In the genomic region with DNA sequence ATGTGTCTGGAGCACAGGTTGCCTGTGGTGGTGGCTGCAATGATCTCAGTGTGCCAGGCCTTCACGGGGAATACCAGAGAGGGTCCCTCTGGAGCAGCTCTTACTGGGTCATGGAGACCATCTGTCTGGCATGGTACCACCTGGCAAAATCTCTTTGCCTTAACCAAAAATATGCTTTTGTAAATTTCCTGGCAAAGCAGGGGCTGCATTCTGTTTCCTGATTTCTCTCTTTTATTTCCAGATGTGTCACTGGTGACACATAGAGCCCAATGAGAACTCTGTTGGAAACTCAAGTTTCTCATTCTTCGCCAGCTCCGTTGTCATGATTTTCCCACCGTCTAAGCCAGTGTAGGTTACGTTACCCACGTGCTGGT, we compare ENCODE assay signal across 15 cellular contexts.
A peak's percentile ranks its signal among the peaks of the same experiment; 100 is the strongest.
DNase-seq lines count a peak whose midpoint lies in the region; ATAC-seq and TF ChIP-seq lines count a peak whose summit lies in the region.
"Had no signal": no experiment of that assay in that cellular context is flagged by ENCODE, and none has a peak within 500 bp of the region (broad histone marks: within the 10 kb centered on the region; RNA-seq: fewer than 3 reads in every experiment).

No MANE protein-coding gene starts in this region.

- peak overlapping the region; percentile 24 for H3K9ac ChIP-seq in adipocyte (ENCODE audit: low read length)
- H3K9ac ChIP-seq: BLaER1 had no signal

- no peaks in the 10 kb centered on the region for H3K36me3 Mint-ChIP-seq in mesothelial cell of epicardium
- H3K36me3 Mint-ChIP-seq in activated CD4-positive, alpha-beta T cell treated with anti-CD3 and anti-CD28 coated beads, Interleukin-2, amount 10 ng/mL, durations not matched to agents 7 days and 5 days (ENCODE audit: low read depth): no peaks in the 10 kb centered on the region
- no peaks in the 10 kb centered on the region for H3K36me3 Mint-ChIP-seq in chondrocyte (ENCODE audit: low read depth)

- H3K27me3 ChIP-seq in adipocyte (replicated peaks; ENCODE audit: control insufficient read depth, insufficient read depth, low read length): no peaks in the 10 kb centered on the region
- H3K27me3 ChIP-seq: BLaER1, dorsolateral prefrontal cortex had no signal

- TF ChIP-seq CTCF in mesothelial cell of epicardium (IDR thresholded peaks at IDR 0.05; ENCODE audit: unreplicated experiment): no peak
- no peak for TF ChIP-seq CTCF in chondrocyte (IDR thresholded peaks at IDR 0.05)

- H3K9me3 Mint-ChIP-seq in mesothelial cell of epicardium (no peaks in the 10 kb centered on the region), chondrocyte (ENCODE audit: low read depth) (no peaks in the 10 kb centered on the region)
- H3K9me3 Mint-ChIP-seq in activated CD4-positive, alpha-beta T cell treated with anti-CD3 and anti-CD28 coated beads, Interleukin-2, amount 10 ng/mL, durations not matched to agents 7 days and 5 days: no peaks in the 10 kb centered on the region

- peak overlapping the region; percentile 9 for H3K27ac Mint-ChIP-seq in mesothelial cell of epicardium
- no peak overlapping the region for H3K27ac Mint-ChIP-seq in activated CD4-positive, alpha-beta T cell treated with anti-CD3 and anti-CD28 coated beads, Interleukin-2, amount 10 ng/mL, durations not matched to agents 7 days and 5 days
- no peak overlapping the region for H3K27ac Mint-ChIP-seq in chondrocyte (ENCODE audit: unreplicated experiment)

- DNase-seq in AG08395 (ENCODE audit: low spot score) (peak; percentile 80), adipocyte (ENCODE audit: low read depth) (no peak), mesothelial cell of epicardium (ENCODE audit: low spot score in 2 of 2, unreplicated experiment in 2 of 2) (no peak), KG1 (lab: John Stamatoyannopoulos, UW) (no peak), chondrocyte (ENCODE audit: low spot score) (no peak)
- DNase-seq in activated CD4-positive, alpha-beta T cell treated with anti-CD3 and anti-CD28 coated beads, Interleukin-2, amount 10 ng/mL, durations not matched to agents 7 days and 5 days: no peak
- DNase-seq: activated CD8-positive, alpha-beta memory T cell treated with anti-CD3 and anti-CD28 coated beads, Interleukin-2, amount 50 U/mL, for 48 hours; dorsolateral prefrontal cortex; GOT3; Karpas-422; stimulated activated CD4-positive, alpha-beta T cell treated with anti-CD3 and anti-CD28 coated beads, Interleukin-2, amount 100 ng/mL, for 24 hours; WERI-Rb-1 had no signal

- ATAC-seq in GM18511 (IDR thresholded peaks at IDR 0.05; ENCODE audit: unreplicated experiment) (peak; percentile 1), HG02678 (IDR thresholded peaks at IDR 0.05; ENCODE audit: unreplicated experiment) (no peak)

- H3K4me1 ChIP-seq in adipocyte (ENCODE audit: control insufficient read depth, insufficient read depth, low read length): peaks cover 32% of the 10 kb centered on the region
- H3K4me1 ChIP-seq: BLaER1 had no signal

- CTCF ChIA-PET in activated CD4-positive, alpha-beta T cell treated with anti-CD3 and anti-CD28 coated beads, Interleukin-2, amount 10 ng/mL, durations not matched to agents 7 days and 5 days (lab: Charles Lee): interaction anchor here (1.1 kb wide), 1 partner anchor 734 kb away, joined by 3 read pairs; the partner anchor contains the start of gene MYSM1

- peaks cover 58% of the 10 kb centered on the region for H3K4me1 Mint-ChIP-seq in mesothelial cell of epicardium
- peaks cover 2% of the 10 kb centered on the region for H3K4me1 Mint-ChIP-seq in activated CD4-positive, alpha-beta T cell treated with anti-CD3 and anti-CD28 coated beads, Interleukin-2, amount 10 ng/mL, durations not matched to agents 7 days and 5 days
- peaks cover 42% of the 10 kb centered on the region for H3K4me1 Mint-ChIP-seq in chondrocyte (ENCODE audit: low read depth)

- H3K4me3 Mint-ChIP-seq in mesothelial cell of epicardium (no peak overlapping the region), chondrocyte (ENCODE audit: unreplicated experiment) (no peak overlapping the region)
- no peak overlapping the region for H3K4me3 Mint-ChIP-seq in activated CD4-positive, alpha-beta T cell treated with anti-CD3 and anti-CD28 coated beads, Interleukin-2, amount 10 ng/mL, durations not matched to agents 7 days and 5 days

- H3K4me3 ChIP-seq in adipocyte (ENCODE audit: low read length): no peak overlapping the region
- H3K4me3 ChIP-seq: BLaER1, dorsolateral prefrontal cortex had no signal

- H3K27me3 Mint-ChIP-seq in mesothelial cell of epicardium (ENCODE audit: low read depth): no peaks in the 10 kb centered on the region
- H3K27me3 Mint-ChIP-seq in activated CD4-positive, alpha-beta T cell treated with anti-CD3 and anti-CD28 coated beads, Interleukin-2, amount 10 ng/mL, durations not matched to agents 7 days and 5 days: no peaks in the 10 kb centered on the region
- H3K27me3 Mint-ChIP-seq in chondrocyte (ENCODE audit: low read depth): no peaks in the 10 kb centered on the region

- no peaks in the 10 kb centered on the region for H3K9me3 ChIP-seq in adipocyte (ENCODE audit: control insufficient read depth, low read length)
- H3K9me3 ChIP-seq: BLaER1 had no signal

- POLR2A ChIA-PET in activated CD4-positive, alpha-beta T cell treated with anti-CD3 and anti-CD28 coated beads, Interleukin-2, amount 10 ng/mL, durations not matched to agents 7 days and 5 days (lab: Charles Lee): no interaction called here

- no peaks in the 10 kb centered on the region for H3K36me3 ChIP-seq in adipocyte (ENCODE audit: control insufficient read depth, insufficient read depth, low read length, severe bottlenecking)
- H3K36me3 ChIP-seq: BLaER1, WERI-Rb-1 had no signal
